8 cellular contexts compared by ENCODE assay signal in the genomic region with DNA sequence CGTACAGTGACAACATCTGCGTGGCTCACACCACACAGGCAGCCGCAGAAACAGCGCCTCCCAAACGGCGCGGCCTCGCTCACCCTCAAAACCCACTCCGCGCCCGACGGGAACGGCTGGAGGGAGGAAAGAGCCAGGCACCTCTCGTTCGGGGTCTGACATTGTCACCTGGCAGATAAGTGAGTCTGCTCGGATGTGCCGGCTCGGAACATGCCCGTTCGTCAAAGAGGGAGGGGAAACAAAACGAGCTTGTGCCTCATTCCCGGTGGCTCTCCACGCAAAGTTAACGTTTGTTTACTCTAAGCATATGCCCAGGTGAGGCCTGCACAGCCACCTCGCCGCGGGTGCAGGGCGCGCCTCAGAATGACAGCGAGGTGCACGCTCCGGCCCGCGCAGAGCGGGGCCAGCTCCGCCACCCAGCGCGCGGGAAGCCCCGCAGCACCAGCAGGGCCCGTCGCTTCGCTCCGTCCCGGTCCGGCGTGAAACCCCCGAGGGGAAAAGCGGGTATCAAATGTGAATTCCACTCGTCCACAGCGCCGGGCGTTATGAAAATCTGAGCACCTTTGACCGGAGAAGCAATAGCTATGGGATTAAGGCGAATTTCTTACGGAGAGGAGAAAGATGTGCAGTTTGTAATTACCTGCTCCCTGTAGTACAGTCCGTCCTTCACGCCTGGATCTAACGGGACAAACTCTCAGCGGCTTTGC. TPM values are rescaled to one million over a fixed set of nuclear protein-coding genes. Genes with fewer than 3 reads are reported as not detected.
A peak's percentile ranks its signal among the peaks of the same experiment; 100 is the strongest.
DNase-seq lines count a peak whose midpoint lies in the region; FAIRE-seq lines count a peak whose summit lies in the region.

No MANE protein-coding gene starts in this region.

- no peak overlapping the region for H2BK120ac ChIP-seq in mesenchymal stem cell (ENCODE audit: low read depth, low read length)

- H3K27ac ChIP-seq in mesenchymal stem cell (ENCODE audit: low read length, poor library complexity, severe bottlenecking): no peak overlapping the region

- 4% methylated on average over 60 of the region's 60 CpGs for WGBS in mesenchymal stem cell

- peak; percentile 19 for DNase-seq in stimulated activated CD4-positive, alpha-beta T cell treated with anti-CD3 and anti-CD28 coated beads, Interleukin-15, amount 100 ng/mL, for 24 hours
- no peak for DNase-seq in stimulated activated CD4-positive, alpha-beta T cell treated with anti-CD3 and anti-CD28 coated beads, Interleukin-1b, Interleukin-23, amount 100 ng/mL, for 48 hours
- DNase-seq in amniotic epithelial cell (ENCODE audit: low read depth) (peak; percentile 0), mesenchymal stem cell (no peak), urothelium cell line (ENCODE audit: low spot score) (peak; percentile 11), NCI-H2081 (lab: John Stamatoyannopoulos, UW) (no peak), NCI-H2196 treated with DMSO at 0.1 percent for 48 hours (lab: John Stamatoyannopoulos, UW; ENCODE audit: unreplicated experiment) (no peak), Kasumi-1 (lab: John Stamatoyannopoulos, UW) (no peak)

- H2BK5ac ChIP-seq in mesenchymal stem cell (ENCODE audit: low read depth, low read length, poor library complexity, severe bottlenecking): no peak overlapping the region

- H2BK15ac ChIP-seq in mesenchymal stem cell (ENCODE audit: low read depth, poor library complexity, severe bottlenecking): no peak overlapping the region

- peaks cover 0 to 1% of the 10 kb centered on the region in 2 experiments for H3K36me3 ChIP-seq in mesenchymal stem cell (ENCODE audit: control insufficient read depth in 1 of 2, insufficient read depth in 2 of 2, low read depth in 1 of 2, low read length in 2 of 2)

- peak overlapping the region; percentile 65 for H3K4me2 ChIP-seq in mesenchymal stem cell (ENCODE audit: low read length, poor library complexity, severe bottlenecking)

- no peak overlapping the region for H3K18ac ChIP-seq in mesenchymal stem cell (ENCODE audit: low read depth in 1 of 2, low read length in 2 of 2)

- peaks cover 80 to 81% of the 10 kb centered on the region in 2 experiments for H3K27me3 ChIP-seq in mesenchymal stem cell (ENCODE audit: control insufficient read depth in 1 of 2, insufficient read depth in 1 of 2, low read length in 2 of 2)

- peak overlapping the region in 1 of 2 experiments; percentile 59 for H3K4me3 ChIP-seq in mesenchymal stem cell (ENCODE audit: insufficient read depth in 1 of 2, low read depth in 1 of 2, low read length in 2 of 2)

- H3K4ac ChIP-seq in mesenchymal stem cell (ENCODE audit: low read depth in 1 of 2, low read length in 2 of 2): no peak overlapping the region

- no peak overlapping the region for H2AFZ ChIP-seq in mesenchymal stem cell (ENCODE audit: low read depth, low read length)

- H2AK5ac ChIP-seq in mesenchymal stem cell (ENCODE audit: low read length, severe bottlenecking): no peak overlapping the region

- no peak overlapping the region for H3K9ac ChIP-seq in mesenchymal stem cell (ENCODE audit: low read length)

- H3K14ac ChIP-seq in mesenchymal stem cell (ENCODE audit: low read length in 2 of 2): no peak overlapping the region

- H3K9me3 ChIP-seq in mesenchymal stem cell (ENCODE audit: control insufficient read depth, low read length): peaks cover 4% of the 10 kb centered on the region

- H3K79me1 ChIP-seq in mesenchymal stem cell (replicated peaks; ENCODE audit: low read length, poor library complexity, severe bottlenecking): no peaks in the 10 kb centered on the region

- no peak overlapping the region for H3K23ac ChIP-seq in mesenchymal stem cell (ENCODE audit: low read length in 2 of 2)

- H4K91ac ChIP-seq in mesenchymal stem cell (ENCODE audit: low read length): no peak overlapping the region

- FAIRE-seq in urothelium cell line (lab: Jason Lieb, UNC): no peak

- no peak overlapping the region for H2BK12ac ChIP-seq in mesenchymal stem cell (ENCODE audit: low read length in 2 of 2)

- no peak overlapping the region for H4K8ac ChIP-seq in mesenchymal stem cell (ENCODE audit: low read length)

- H3K4me1 ChIP-seq in mesenchymal stem cell (ENCODE audit: control insufficient read depth, insufficient read depth, low read depth, low read length): peaks cover 7% of the 10 kb centered on the region

RNA-seq across cellular contexts. Expression of a gene that starts 13.1 kb away (rescaled TPM):
- polyA plus RNA-seq in mesenchymal stem cell (2013, experiment 1 of 2): not detected
- not detected for polyA plus RNA-seq in mesenchymal stem cell (2013, experiment 2 of 2)

Comparison
In these comparisons a context has a peak if more than half of its experiments do, and no peak if none do; other contexts are left out.
1. DNase-seq: peak in stimulated activated CD4-positive, alpha-beta T cell treated with anti-CD3 and anti-CD28 coated beads, Interleukin-15, amount 100 ng/mL, for 24 hours (single experiment), amniotic epithelial cell (single experiment) and urothelium cell line (single experiment); none in stimulated activated CD4-positive, alpha-beta T cell treated with anti-CD3 and anti-CD28 coated beads, Interleukin-1b, Interleukin-23, amount 100 ng/mL, for 48 hours (single experiment), mesenchymal stem cell (single experiment), NCI-H2081 (0 of 2), NCI-H2196 treated with DMSO at 0.1 percent for 48 hours (single experiment) and Kasumi-1 (0 of 2).